Comparison of ENCODE assay signal across 19 cellular contexts in genomic region chr5:112025729-112026128, GRCh38.
DNase-seq lines count a peak whose midpoint lies in the region; ATAC-seq and TF ChIP-seq lines count a peak whose summit lies in the region.
"Had no signal": no experiment of that assay in that cellular context is flagged by ENCODE, and none has a peak within 500 bp of the region (broad histone marks: within the 10 kb centered on the region; RNA-seq: fewer than 3 reads in every experiment).

No MANE protein-coding gene starts in this region.

- ATAC-seq in GM18867 (IDR thresholded peaks at IDR 0.05; ENCODE audit: unreplicated experiment) (peak; percentile 90), GM21526 (IDR thresholded peaks at IDR 0.05; ENCODE audit: low FRiP score, unreplicated experiment) (peak; percentile 81), HG03045 (IDR thresholded peaks at IDR 0.05; ENCODE audit: unreplicated experiment) (peak; percentile 59), IMR-90 (ENCODE audit: low read depth) (no peak), left lobe of liver (no peak)
- ATAC-seq: left ventricle myocardium superior; naive thymus-derived CD4-positive, alpha-beta T cell; T-cell had no signal

- TF ChIP-seq POLR2A in IMR-90 (IDR thresholded peaks at IDR 0.05; ENCODE audit: low read depth, low read length), result no peak

- H3K27me3 ChIP-seq in IMR-90 (ENCODE audit: control insufficient read depth, insufficient read depth, low read length) (no peaks in the 10 kb centered on the region), A673 (replicated peaks; ENCODE audit: insufficient read depth, low read depth, low read length, poor library complexity) (no peaks in the 10 kb centered on the region)
- H3K27me3 ChIP-seq: right atrium auricular region, upper lobe of left lung had no signal

- no peaks in the 10 kb centered on the region for H4K20me1 ChIP-seq in IMR-90 (ENCODE audit: insufficient read depth, low read length)

- no peak overlapping the region for H2BK15ac ChIP-seq in IMR-90 (ENCODE audit: low read depth, low read length)

- POLR2A ChIA-PET in IMR-90 (lab: Charles Lee; ENCODE audit: unreplicated experiment), result no interaction called here
- POLR2A ChIA-PET in A673 (lab: Charles Lee; ENCODE audit: low non-redundant PET), result no interaction called here

- H3K14ac ChIP-seq in IMR-90 (replicated peaks; ENCODE audit: low read depth, low read length), result no peak overlapping the region; the same call in 1 of the 2 replicates

- no peak overlapping the region for H2AK5ac ChIP-seq in IMR-90 (ENCODE audit: low read depth, low read length)

- intact Hi-C loops in IMR-90 (cut with micrococcal nuclease) (loop anchor here (5.0 kb wide), 1 partner anchor 37 kb away; no protein-coding TSS in a partner anchor), A673 (cut with micrococcal nuclease; ENCODE audit: unreplicated experiment) (no loop called here)

- H3K18ac ChIP-seq in IMR-90 (ENCODE audit: low read depth, low read length), result peak overlapping the region; percentile 61; the same call in 1 of the 2 replicates

- H3K36me3 ChIP-seq in IMR-90 (ENCODE audit: control insufficient read depth, insufficient read depth, low read length), result no peaks in the 10 kb centered on the region
- no peaks in the 10 kb centered on the region for H3K36me3 ChIP-seq in A673 (ENCODE audit: insufficient read depth, low read length, poor library complexity, severe bottlenecking)
- H3K36me3 ChIP-seq: right atrium auricular region, upper lobe of left lung had no signal

- 0 out of 4 replicates have a peak overlapping the region, but pooled peaks of 1 of the 2 experiments have one; percentile 55 for H4K8ac ChIP-seq in IMR-90 (ENCODE audit: low read depth in 2 of 2, low read length in 2 of 2)

- CTCF ChIA-PET in IMR-90 (lab: Yijun Ruan, JAX), result interaction anchor here (1.0 kb wide), 1 partner anchor 8 kb away, joined by 3 read pairs; no protein-coding TSS in a partner anchor
- CTCF ChIA-PET in A673 (lab: Charles Lee), result no interaction called here

- BruUV-seq in IMR-90 (replicated peaks; lab: Mats Ljungman, UMichigan) (no TSS peak), A673 (replicated peaks; lab: Mats Ljungman, UMichigan) (no TSS peak)

- TF ChIP-seq CTCF in IMR-90 (conservative IDR thresholded peaks at IDR 0.05; ENCODE audit: low read depth, low read length) (no peak), A673 (conservative IDR thresholded peaks at IDR 0.05; ENCODE audit: low read depth, low read length) (no peak)

- H3K4me1 ChIP-seq in IMR-90 (ENCODE audit: control insufficient read depth, insufficient read depth, low read length) (no peaks in the 10 kb centered on the region; the same call in 1 of the 2 replicates), A673 (ENCODE audit: insufficient read depth, low read length, poor library complexity, severe bottlenecking) (no peaks in the 10 kb centered on the region)
- H3K4me1 ChIP-seq: right atrium auricular region, upper lobe of left lung had no signal

- H3K4me3 ChIP-seq in IMR-90 (ENCODE audit: insufficient read depth, low read depth, low read length), result no peak overlapping the region
- H3K4me3 ChIP-seq in A673 (ENCODE audit: low read depth, low read length, poor library complexity, severe bottlenecking), result no peak overlapping the region
- H3K4me3 ChIP-seq: coronary artery, right atrium auricular region, upper lobe of left lung had no signal

- no peak overlapping the region for H2AK9ac ChIP-seq in IMR-90 (replicated peaks; ENCODE audit: low read depth, low read length, poor library complexity)

- no peak overlapping the region for H3K4ac ChIP-seq in IMR-90 (ENCODE audit: low read depth, low read length)

- in situ Hi-C loops in IMR-90 (cut with MboI; ENCODE audit: low sequenced_read_pairs), result no loop called here

- no peak overlapping the region for H4K5ac ChIP-seq in IMR-90 (ENCODE audit: low read depth, low read length)

- no peak overlapping the region for H2AFZ ChIP-seq in IMR-90 (replicated peaks; ENCODE audit: low read length, poor library complexity)

- H3K56ac ChIP-seq in IMR-90 (ENCODE audit: extremely low read depth, insufficient read depth, low read length), result no peak overlapping the region

- H3K23ac ChIP-seq in IMR-90 (ENCODE audit: low read depth, low read length), result no peak overlapping the region

- H3K9ac ChIP-seq in IMR-90 (ENCODE audit: low read depth, low read length), result no peak overlapping the region

- H2BK5ac ChIP-seq in IMR-90 (ENCODE audit: low read depth, low read length, poor library complexity, severe bottlenecking), result peak overlapping the region; percentile 24

- TF ChIP-seq RAD21 in IMR-90 (IDR thresholded peaks at IDR 0.05; ENCODE audit: low read length), result no peak

- no peaks in the 10 kb centered on the region for H3K9me1 ChIP-seq in IMR-90 (ENCODE audit: insufficient read depth, low read length)

- no peak for DNase-seq in IMR-90
- no peak for DNase-seq in left lobe of liver (ENCODE audit: low spot score)
- DNase-seq in GDM1 (lab: John Stamatoyannopoulos, UW), result no peak
- DNase-seq in A673 (ENCODE audit: low spot score), result no peak
- DNase-seq in HK-2 (ENCODE audit: unreplicated experiment), result no peak
- DNase-seq: activated T-cell treated with anti-CD3 and anti-CD28 coated beads for 4 hours; amniotic stem cell; hippocampal formation; left ventricle myocardium superior; naive thymus-derived CD4-positive, alpha-beta T cell; NCI-H1092; NCI-H446; T-cell; upper lobe of left lung had no signal

- dilution Hi-C loops in IMR-90 (cut with HindIII; ENCODE audit: low sequenced_read_pairs, unreplicated experiment), result no loop called here

- WGBS in IMR-90 (ENCODE audit: extremely low coverage in 2 of 2, insufficient read length in 1 of 2), 2 experiments, result no CpG with 5 or more reads among the region's 1 CpG

- no peak overlapping the region for H3K4me2 ChIP-seq in IMR-90 (ENCODE audit: low read depth, low read length)

- H3K27ac ChIP-seq in IMR-90 (ENCODE audit: insufficient read depth, low read length) (no peak overlapping the region), A673 (ENCODE audit: low read depth, low read length, poor library complexity, severe bottlenecking) (no peak overlapping the region)
- H3K27ac ChIP-seq: coronary artery, right atrium auricular region, upper lobe of left lung had no signal

- H2BK120ac ChIP-seq in IMR-90 (ENCODE audit: low read depth, low read length), result no peak overlapping the region

- no peaks in the 10 kb centered on the region for H3K9me3 ChIP-seq in IMR-90 (ENCODE audit: control insufficient read depth, insufficient read depth, low read length)
- no peaks in the 10 kb centered on the region for H3K9me3 ChIP-seq in A673 (ENCODE audit: low read depth, low read length, poor library complexity, severe bottlenecking)
- H3K9me3 ChIP-seq: right atrium auricular region, upper lobe of left lung had no signal

- no peak overlapping the region for H2BK20ac ChIP-seq in IMR-90 (ENCODE audit: low read depth, low read length)

- no peaks in the 10 kb centered on the region for H3K79me1 ChIP-seq in IMR-90 (ENCODE audit: low read depth in 1 of 2, low read length in 2 of 2)

- no peak overlapping the region for H4K91ac ChIP-seq in IMR-90 (ENCODE audit: insufficient read depth, low read depth, low read length)

TF ChIP-seq in IMR-90, 13 proteins besides CTCF, POLR2A, EP300 and RAD21:
- TF ChIP-seq MAFK (IDR thresholded peaks at IDR 0.05; ENCODE audit: low read depth, low read length), result no peak
- TF ChIP-seq RFX5 (IDR thresholded peaks at IDR 0.05; ENCODE audit: low read depth, low read length), result no peak
- no peak for TF ChIP-seq RCOR1 (IDR thresholded peaks at IDR 0.05; ENCODE audit: insufficient replicate concordance, low read length)
- TF ChIP-seq, protein P1, sequence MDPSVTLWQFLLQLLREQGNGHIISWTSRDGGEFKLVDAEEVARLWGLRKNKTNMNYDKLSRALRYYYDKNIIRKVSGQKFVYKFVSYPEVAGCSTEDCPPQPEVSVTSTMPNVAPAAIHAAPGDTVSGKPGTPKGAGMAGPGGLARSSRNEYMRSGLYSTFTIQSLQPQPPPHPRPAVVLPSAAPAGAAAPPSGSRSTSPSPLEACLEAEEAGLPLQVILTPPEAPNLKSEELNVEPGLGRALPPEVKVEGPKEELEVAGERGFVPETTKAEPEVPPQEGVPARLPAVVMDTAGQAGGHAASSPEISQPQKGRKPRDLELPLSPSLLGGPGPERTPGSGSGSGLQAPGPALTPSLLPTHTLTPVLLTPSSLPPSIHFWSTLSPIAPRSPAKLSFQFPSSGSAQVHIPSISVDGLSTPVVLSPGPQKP (IDR thresholded peaks at IDR 0.05; ENCODE audit: borderline replicate concordance, low read depth, low read length), result no peak

Comparison
In these comparisons a context has a peak if more than half of its experiments do, and no peak if none do; other contexts are left out.
1. ATAC-seq: peak in GM18867 (single experiment), GM21526 (single experiment) and HG03045 (single experiment); none in IMR-90 (single experiment) and left lobe of liver (single experiment).